In the genomic region with DNA sequence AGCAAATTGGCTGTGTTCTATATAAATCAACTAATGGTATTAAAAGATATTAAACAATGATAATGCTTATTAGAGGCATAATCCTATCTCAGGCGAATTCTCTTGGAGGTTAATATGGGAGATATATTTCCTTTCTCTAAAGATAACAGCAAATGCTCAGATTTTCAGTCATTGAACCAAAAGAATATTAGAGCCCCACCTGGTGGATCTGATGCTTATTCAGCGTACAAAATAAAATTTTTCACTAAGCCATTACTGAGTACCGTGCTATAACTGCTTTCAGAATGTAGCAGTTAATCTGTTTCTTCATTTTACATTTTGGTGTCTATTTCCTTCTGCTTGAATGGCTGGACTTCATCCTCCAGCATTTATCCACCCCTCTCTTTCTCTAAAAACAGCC, we compare ENCODE assay signal across 8 cellular contexts.
DNase-seq lines count a peak whose midpoint lies in the region; ATAC-seq and TF ChIP-seq lines count a peak whose summit lies in the region.
"Had no signal": no experiment of that assay in that cellular context is flagged by ENCODE, and none has a peak within 500 bp of the region (broad histone marks: within the 10 kb centered on the region; RNA-seq: fewer than 3 reads in every experiment).

No MANE protein-coding gene starts in this region.

- ATAC-seq in GM21723 (IDR thresholded peaks at IDR 0.05; ENCODE audit: unreplicated experiment) = no peak

- H3K4me3 Mint-ChIP-seq in osteocyte (ENCODE audit: unreplicated experiment) = no peak overlapping the region

- peaks cover 9% of the 10 kb centered on the region for H3K9me3 Mint-ChIP-seq in osteocyte (ENCODE audit: unreplicated experiment)

- peaks cover 53% of the 10 kb centered on the region for H3K27me3 Mint-ChIP-seq in osteocyte (ENCODE audit: unreplicated experiment)

- TF ChIP-seq CTCF in GM12865 (IDR thresholded peaks at IDR 0.05; ENCODE audit: insufficient read depth, low read depth, low read length, missing control alignments) = peak; percentile 10
- TF ChIP-seq CTCF in osteocyte (IDR thresholded peaks at IDR 0.05) = peak; percentile 65
- TF ChIP-seq CTCF in coronary artery (IDR thresholded peaks at IDR 0.05) = no peak

- H3K36me3 Mint-ChIP-seq in osteocyte (ENCODE audit: unreplicated experiment) = no peaks in the 10 kb centered on the region

- peaks cover 2% of the 10 kb centered on the region for H3K4me1 Mint-ChIP-seq in osteocyte (ENCODE audit: unreplicated experiment)

- H3K27ac ChIP-seq in coronary artery = no peak overlapping the region

- no peak overlapping the region for H3K27ac Mint-ChIP-seq in osteocyte (ENCODE audit: unreplicated experiment)

- no peak for DNase-seq in GM12865 (ENCODE audit: low read depth)
- DNase-seq in NCI-H2081 (lab: John Stamatoyannopoulos, UW) = peak; percentile 15 to 24
- peak; percentile 43 for DNase-seq in dermis blood vessel endothelial cell
- DNase-seq in osteocyte (ENCODE audit: extremely low spot score, unreplicated experiment) = no peak
- DNase-seq in stimulated activated CD4-positive, alpha-beta T cell treated with anti-CD3 and anti-CD28 coated beads, Interleukin-15, amount 100 ng/mL, for 24 hours = no peak
- DNase-seq in coronary artery (ENCODE audit: low spot score) = no peak

- H3K4me3 ChIP-seq in GM12865 (ENCODE audit: low read depth, low read length) (no peak overlapping the region), coronary artery (no peak overlapping the region)
- H3K4me3 ChIP-seq: lung had no signal

Comparison
In these comparisons a context has a peak if more than half of its experiments do, and no peak if none do; other contexts are left out.
1. DNase-seq: peak in NCI-H2081 (2 of 2) and dermis blood vessel endothelial cell (single experiment); none in GM12865 (single experiment), osteocyte (single experiment), stimulated activated CD4-positive, alpha-beta T cell treated with anti-CD3 and anti-CD28 coated beads, Interleukin-15, amount 100 ng/mL, for 24 hours (single experiment) and coronary artery (single experiment).